ENCODE assay signal across 9 cellular contexts in genomic region chr11:128054323-128054910, GRCh38.
DNase-seq lines count a peak whose midpoint lies in the region; ATAC-seq lines count a peak whose summit lies in the region.
"Had no signal": no experiment of that assay in that cellular context is flagged by ENCODE, and none has a peak within 500 bp of the region (broad histone marks: within the 10 kb centered on the region; RNA-seq: fewer than 3 reads in every experiment).

No MANE protein-coding gene starts in this region.

- H3K4me2 ChIP-seq in mesendoderm (ENCODE audit: low read length) = no peak overlapping the region

- WGBS in mesendoderm (ENCODE audit: extremely low coverage, insufficient coverage, low lambda C conversion rate) = no CpG with 5 or more reads among the region's 2 CpGs

- no peak overlapping the region for H2AK5ac ChIP-seq in mesendoderm (ENCODE audit: low read length)

- H2BK15ac ChIP-seq in mesendoderm (replicated peaks; ENCODE audit: low read depth) = no peak overlapping the region

- no peaks in the 10 kb centered on the region for H3K27me3 ChIP-seq in MG63
- no peaks in the 10 kb centered on the region for H3K27me3 ChIP-seq in mesendoderm (ENCODE audit: insufficient read depth, low read length, poor library complexity)

- ATAC-seq in GM18519 (IDR thresholded peaks at IDR 0.05; ENCODE audit: low FRiP score, unreplicated experiment) = peak; percentile 52
- peak; percentile 61 for ATAC-seq in GM21737 (IDR thresholded peaks at IDR 0.05; ENCODE audit: unreplicated experiment)
- ATAC-seq in HG02870 (IDR thresholded peaks at IDR 0.05; ENCODE audit: unreplicated experiment) = no peak

- no peak overlapping the region for H2BK5ac ChIP-seq in mesendoderm (ENCODE audit: low read length)

- H3K36me3 ChIP-seq in MG63 (no peaks in the 10 kb centered on the region), mesendoderm (ENCODE audit: control insufficient read depth, insufficient read depth, low read length) (no peaks in the 10 kb centered on the region)
- H3K36me3 ChIP-seq: thoracic aorta had no signal

- H3K27me3 Mint-ChIP-seq in immature natural killer cell (ENCODE audit: low read depth in 3 of 3) = peaks cover 0 to 4% (median 0%) of the 10 kb centered on the region in 3 donors

- H2BK120ac ChIP-seq in mesendoderm (ENCODE audit: low read depth, low read length) = no peak overlapping the region

- DNase-seq in MG63 (peak; percentile 56), immature natural killer cell (no peak), CD1c-positive myeloid dendritic cell (ENCODE audit: extremely low spot score) (no peak), mesendoderm (no peak)
- no peak for DNase-seq in effector CD4-positive, alpha-beta T cell

- H3K9me3 ChIP-seq in MG63 = no peaks in the 10 kb centered on the region
- H3K9me3 ChIP-seq: thoracic aorta had no signal

- no peak overlapping the region for H4K8ac ChIP-seq in mesendoderm (ENCODE audit: low read depth, low read length)

- no peaks in the 10 kb centered on the region for H3K4me1 ChIP-seq in mesendoderm (ENCODE audit: control insufficient read depth, low read depth, low read length)

- no peak overlapping the region for H3K9ac ChIP-seq in mesendoderm (ENCODE audit: low read length)

- no peak overlapping the region for H3K18ac ChIP-seq in mesendoderm (ENCODE audit: low read length)

- H3K4me1 Mint-ChIP-seq in immature natural killer cell = peaks cover 55 to 71% of the 10 kb centered on the region in 2 donors

- H3K79me2 ChIP-seq in mesendoderm (ENCODE audit: control insufficient read depth, insufficient read depth, low read length) = no peaks in the 10 kb centered on the region

- H3K36me3 Mint-ChIP-seq in immature natural killer cell = peaks cover 0 to 4% (median 3%) of the 10 kb centered on the region in 3 donors

- peak overlapping the region; percentile 58 to 93 (median 92) for H3K27ac Mint-ChIP-seq in immature natural killer cell

- H3K4ac ChIP-seq in mesendoderm (ENCODE audit: low read depth, low read length) = no peak overlapping the region

- no peak overlapping the region for H4K5ac ChIP-seq in mesendoderm (ENCODE audit: low read length)

- H3K27ac ChIP-seq in mesendoderm (ENCODE audit: low read depth, low read length) = no peak overlapping the region

- no peak overlapping the region for H3K4me3 ChIP-seq in MG63
- no peak overlapping the region for H3K4me3 ChIP-seq in mesendoderm (ENCODE audit: low read length)
- H3K4me3 ChIP-seq: thoracic aorta had no signal

- peaks cover 0 to 2% (median 0%) of the 10 kb centered on the region in 6 donors for H3K9me3 Mint-ChIP-seq in immature natural killer cell

- H3K79me1 ChIP-seq in mesendoderm (ENCODE audit: low read length) = no peaks in the 10 kb centered on the region

- peak overlapping the region; percentile 73 to 88 (median 79) for H3K4me3 Mint-ChIP-seq in immature natural killer cell

- no peak overlapping the region for H3K23ac ChIP-seq in mesendoderm (ENCODE audit: low read length)

- H3K56ac ChIP-seq in mesendoderm (ENCODE audit: low read length) = no peak overlapping the region
